Comparison of ENCODE assay signal across 1 cellular context in the genomic region with DNA sequence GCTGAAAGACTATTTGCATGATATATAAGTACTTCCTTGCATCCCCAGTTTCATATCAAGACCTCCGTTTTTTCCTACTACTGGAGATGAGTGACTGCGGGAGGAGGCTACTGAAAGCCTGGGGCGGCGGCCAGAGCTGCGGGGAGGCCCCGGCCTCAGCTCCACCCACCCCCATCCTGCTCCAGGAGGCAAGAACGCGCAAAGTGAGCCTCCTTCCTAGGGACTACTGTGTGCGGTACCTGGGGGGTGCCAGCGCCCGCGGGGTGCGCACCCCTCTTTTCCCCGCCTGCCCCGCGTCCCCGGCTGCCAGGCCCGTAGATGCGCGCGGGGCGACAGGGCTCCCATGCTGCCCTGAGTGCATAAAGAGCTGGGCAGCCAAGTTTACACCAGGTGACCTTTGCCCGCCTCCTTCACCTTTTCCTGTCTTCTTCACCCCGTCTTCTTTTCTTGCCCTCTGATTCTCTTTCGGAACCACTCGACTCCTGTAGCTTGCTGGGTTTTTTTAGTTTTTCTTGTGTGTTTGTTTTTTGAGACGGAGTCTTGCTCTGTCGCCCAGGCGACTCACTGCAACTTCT.
TF ChIP-seq lines count a peak whose summit lies in the region.

No MANE protein-coding gene starts in this region.

TF ChIP-seq in IMR-90, 13 proteins besides CTCF, POLR2A, EP300 and RAD21 (continued from another document):
- no peak for TF ChIP-seq MXI1 (IDR thresholded peaks at IDR 0.05; ENCODE audit: borderline replicate concordance, low read depth, low read length)
- no peak for TF ChIP-seq RFX5 (IDR thresholded peaks at IDR 0.05; ENCODE audit: low read depth, low read length)
- no peak for TF ChIP-seq MAZ (IDR thresholded peaks at IDR 0.05; ENCODE audit: borderline replicate concordance, low read depth, low read length)
- TF ChIP-seq FOS (IDR thresholded peaks at IDR 0.05; ENCODE audit: low read depth, low read length): no peak
- TF ChIP-seq, protein P1, sequence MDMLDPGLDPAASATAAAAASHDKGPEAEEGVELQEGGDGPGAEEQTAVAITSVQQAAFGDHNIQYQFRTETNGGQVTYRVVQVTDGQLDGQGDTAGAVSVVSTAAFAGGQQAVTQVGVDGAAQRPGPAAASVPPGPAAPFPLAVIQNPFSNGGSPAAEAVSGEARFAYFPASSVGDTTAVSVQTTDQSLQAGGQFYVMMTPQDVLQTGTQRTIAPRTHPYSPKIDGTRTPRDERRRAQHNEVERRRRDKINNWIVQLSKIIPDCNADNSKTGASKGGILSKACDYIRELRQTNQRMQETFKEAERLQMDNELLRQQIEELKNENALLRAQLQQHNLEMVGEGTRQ (IDR thresholded peaks at IDR 0.05; ENCODE audit: low read depth, low read length): no peak
- TF ChIP-seq NFE2L2 (IDR thresholded peaks at IDR 0.05; ENCODE audit: low read depth, low read length): no peak
- no peak for TF ChIP-seq RCOR1 (IDR thresholded peaks at IDR 0.05; ENCODE audit: insufficient replicate concordance, low read length)
- TF ChIP-seq CHD1 (IDR thresholded peaks at IDR 0.05; ENCODE audit: low read depth, low read length): no peak
- TF ChIP-seq SMC3 (IDR thresholded peaks at IDR 0.05; ENCODE audit: low read depth, low read length): no peak
